ENCODE assay signal across 8 cellular contexts in the genomic region with DNA sequence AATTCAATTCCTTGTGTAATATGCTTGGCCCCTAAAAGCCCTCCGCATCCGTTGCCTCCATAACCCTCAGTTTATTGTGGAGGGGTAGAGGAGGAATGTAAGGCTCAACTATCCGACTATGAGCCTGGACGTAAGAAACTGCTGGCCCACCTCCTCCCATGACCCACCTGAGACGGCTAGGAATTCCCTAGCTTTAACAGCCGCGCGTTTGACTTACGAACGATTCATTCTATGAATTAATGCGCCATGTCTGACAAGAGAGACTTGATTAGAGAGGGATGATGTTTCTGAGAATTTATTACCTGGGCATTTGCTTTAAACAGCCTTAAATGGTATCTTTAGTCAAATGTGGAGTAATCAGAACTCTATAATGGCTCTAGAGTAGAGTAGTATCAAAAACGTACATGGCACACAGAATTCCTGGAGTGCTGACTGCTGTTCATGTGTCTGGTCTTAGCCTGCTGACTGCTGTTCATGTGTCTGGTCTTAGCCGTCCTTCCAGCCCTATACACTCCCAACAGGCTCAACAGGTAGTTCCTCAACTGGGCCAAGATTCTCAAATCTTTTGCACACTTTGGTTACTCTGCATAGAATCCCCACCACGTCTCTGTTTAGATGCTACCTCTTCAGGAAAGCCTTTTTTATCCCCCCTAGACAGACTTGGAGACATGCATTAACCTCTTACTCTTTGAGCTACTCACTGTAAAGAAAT. TPM values are rescaled to one million over a fixed set of nuclear protein-coding genes. Genes with fewer than 3 reads are reported as not detected.
DNase-seq lines count a peak whose midpoint lies in the region; ATAC-seq and TF ChIP-seq lines count a peak whose summit lies in the region.

No MANE protein-coding gene starts in this region.

- H3K4me1 Mint-ChIP-seq in activated naive CD8-positive, alpha-beta T cell treated with anti-CD3 and anti-CD28 coated beads, Interleukin-2, amount 10 ng/mL, durations not matched to agents 7 days and 5 days, result peaks cover 23% of the 10 kb centered on the region

- no peaks in the 10 kb centered on the region for H3K36me3 Mint-ChIP-seq in activated naive CD8-positive, alpha-beta T cell treated with anti-CD3 and anti-CD28 coated beads, Interleukin-2, amount 10 ng/mL, durations not matched to agents 7 days and 5 days

- intact Hi-C loops in A673 (cut with micrococcal nuclease; ENCODE audit: unreplicated experiment), result no loop called here

- TF ChIP-seq CTCF in A673 (conservative IDR thresholded peaks at IDR 0.05; ENCODE audit: low read depth, low read length) (no peak), HEK293 (tag by site-specific recombination; IDR thresholded peaks at IDR 0.05) (no peak), tibial nerve (IDR thresholded peaks at IDR 0.05) (no peak)

- no peaks in the 10 kb centered on the region for H3K9me3 ChIP-seq in A673 (ENCODE audit: low read depth, low read length, poor library complexity, severe bottlenecking)
- no peaks in the 10 kb centered on the region for H3K9me3 ChIP-seq in HEK293 (ENCODE audit: control insufficient read depth, insufficient read depth, low read depth, low read length)
- H3K9me3 ChIP-seq in tibial nerve, result no peaks in the 10 kb centered on the region

- H3K27me3 ChIP-seq in A673 (replicated peaks; ENCODE audit: insufficient read depth, low read depth, low read length, poor library complexity) (no peaks in the 10 kb centered on the region), tibial nerve (no peaks in the 10 kb centered on the region)

- H3K4me3 Mint-ChIP-seq in activated naive CD8-positive, alpha-beta T cell treated with anti-CD3 and anti-CD28 coated beads, Interleukin-2, amount 10 ng/mL, durations not matched to agents 7 days and 5 days, result peak overlapping the region; percentile 94

- no peaks in the 10 kb centered on the region for H3K27me3 Mint-ChIP-seq in activated naive CD8-positive, alpha-beta T cell treated with anti-CD3 and anti-CD28 coated beads, Interleukin-2, amount 10 ng/mL, durations not matched to agents 7 days and 5 days

- H3K4me1 ChIP-seq in A673 (ENCODE audit: insufficient read depth, low read length, poor library complexity, severe bottlenecking) (peaks cover 15% of the 10 kb centered on the region), HEK293 (ENCODE audit: control insufficient read depth, insufficient read depth, low read length) (no peaks in the 10 kb centered on the region), tibial nerve (peaks cover 0 to 43% (median 6%) of the 10 kb centered on the region in 4 donors)

- no peak for ATAC-seq in activated naive CD8-positive, alpha-beta T cell treated with anti-CD3 and anti-CD28 coated beads, Interleukin-2, amount 10 ng/mL, durations not matched to agents 7 days and 5 days (ENCODE audit: low read depth)
- ATAC-seq in GM19467 (IDR thresholded peaks at IDR 0.05; ENCODE audit: unreplicated experiment), result no peak

- H3K36me3 ChIP-seq in A673 (ENCODE audit: insufficient read depth, low read length, poor library complexity, severe bottlenecking) (peaks cover 3% of the 10 kb centered on the region), HEK293 (ENCODE audit: control insufficient read depth in 2 of 2, insufficient read depth in 1 of 2, low read length in 2 of 2) (no peaks in the 10 kb centered on the region; a peak in 1 of 3 replicates), tibial nerve (peaks cover 0 to 2% (median 0%) of the 10 kb centered on the region in 3 donors)

- 58 to 65% methylated on average over 14 of the region's 14 CpGs for WGBS in tibial nerve, 2 donors

- POLR2A ChIA-PET in A673 (lab: Charles Lee; ENCODE audit: low non-redundant PET), result no interaction called here
- POLR2A ChIA-PET in HEK293 (lab: Yijun Ruan, JAX), result no interaction called here
- POLR2A ChIA-PET in activated naive CD8-positive, alpha-beta T cell treated with anti-CD3 and anti-CD28 coated beads, Interleukin-2, amount 10 ng/mL, durations not matched to agents 7 days and 5 days (lab: Charles Lee), result no interaction called here

- DNase-seq in A673 (ENCODE audit: low spot score), result no peak
- DNase-seq in activated naive CD8-positive, alpha-beta T cell treated with anti-CD3 and anti-CD28 coated beads, Interleukin-2, amount 10 ng/mL, durations not matched to agents 7 days and 5 days, result no peak
- DNase-seq in left kidney (ENCODE audit: low read depth, low spot score), result peak; percentile 71
- no peak for DNase-seq in tibial nerve (ENCODE audit: low spot score in 2 of 2)
- no peak for DNase-seq in NCI-H2196 treated with DMSO at 0.1 percent for 48 hours (lab: John Stamatoyannopoulos, UW; ENCODE audit: unreplicated experiment)
- no peak for DNase-seq in stimulated activated CD4-positive, alpha-beta T cell treated with anti-CD3 and anti-CD28 coated beads, Interleukin-2, amount 100 ng/mL, for 24 hours

- no peak for TF ChIP-seq EP300 in tibial nerve (IDR thresholded peaks at IDR 0.05)

- no peaks in the 10 kb centered on the region for H3K9me3 Mint-ChIP-seq in activated naive CD8-positive, alpha-beta T cell treated with anti-CD3 and anti-CD28 coated beads, Interleukin-2, amount 10 ng/mL, durations not matched to agents 7 days and 5 days

- H3K4me3 ChIP-seq in A673 (ENCODE audit: low read depth, low read length, poor library complexity, severe bottlenecking) (peak overlapping the region; percentile 91), HEK293 (ENCODE audit: low read depth, low read length) (peak overlapping the region; percentile 54), tibial nerve (peak overlapping the region; percentile 54 to 99 (median 84))

- peak overlapping the region; percentile 84 for H3K27ac Mint-ChIP-seq in activated naive CD8-positive, alpha-beta T cell treated with anti-CD3 and anti-CD28 coated beads, Interleukin-2, amount 10 ng/mL, durations not matched to agents 7 days and 5 days

- H3K27ac ChIP-seq in A673 (ENCODE audit: low read depth, low read length, poor library complexity, severe bottlenecking) (peak overlapping the region; percentile 86), HEK293 (ENCODE audit: extremely low read depth, low read depth, low read length) (peak overlapping the region; percentile 0; the same call in 1 of the 2 replicates), tibial nerve (peak overlapping the region; percentile 80 to 92 (median 86))

- no peak for TF ChIP-seq POLR2A in tibial nerve (IDR thresholded peaks at IDR 0.05)

- CTCF ChIA-PET in A673 (lab: Charles Lee), result no interaction called here
- CTCF ChIA-PET in HEK293 (lab: Yijun Ruan, JAX), result interaction anchor here (2.4 kb wide), 1 partner anchor 12 kb away, joined by 17 read pairs; no protein-coding TSS in a partner anchor

- TSS peak; percentile 98 for BruUV-seq in A673 (replicated peaks; lab: Mats Ljungman, UMichigan)

TF ChIP-seq in HEK293, 187 proteins besides CTCF, POLR2A, EP300 and RAD21:
- peak; percentile 93 for TF ChIP-seq SCRT2 (tag by site-specific recombination; IDR thresholded peaks at IDR 0.05)
- TF ChIP-seq, protein P1, sequence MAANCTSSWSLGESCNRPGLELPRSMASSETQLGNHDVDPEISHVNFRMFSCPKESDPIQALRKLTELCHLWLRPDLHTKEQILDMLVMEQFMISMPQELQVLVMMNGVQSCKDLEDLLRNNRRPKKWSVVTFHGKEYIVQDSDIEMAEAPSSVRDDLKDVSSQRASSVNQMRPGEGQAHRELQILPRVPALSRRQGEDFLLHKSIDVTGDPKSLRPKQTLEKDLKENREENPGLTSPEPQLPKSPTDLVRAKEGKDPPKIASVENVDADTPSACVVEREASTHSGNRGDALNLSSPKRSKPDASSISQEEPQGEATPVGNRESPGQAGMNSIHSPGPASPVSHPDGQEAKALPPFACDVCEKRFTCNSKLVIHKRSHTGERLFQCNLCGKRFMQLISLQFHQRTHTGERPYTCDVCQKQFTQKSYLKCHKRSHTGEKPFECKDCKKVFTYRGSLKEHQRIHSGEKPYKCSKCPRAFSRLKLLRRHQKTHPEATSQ (tag by site-specific recombination; IDR thresholded peaks at IDR 0.05), result no peak
- TF ChIP-seq MEIS1 (CRISPR knock-in tag; IDR thresholded peaks at IDR 0.05; ENCODE audit: borderline replicate concordance), result no peak
- TF ChIP-seq, protein P2, sequence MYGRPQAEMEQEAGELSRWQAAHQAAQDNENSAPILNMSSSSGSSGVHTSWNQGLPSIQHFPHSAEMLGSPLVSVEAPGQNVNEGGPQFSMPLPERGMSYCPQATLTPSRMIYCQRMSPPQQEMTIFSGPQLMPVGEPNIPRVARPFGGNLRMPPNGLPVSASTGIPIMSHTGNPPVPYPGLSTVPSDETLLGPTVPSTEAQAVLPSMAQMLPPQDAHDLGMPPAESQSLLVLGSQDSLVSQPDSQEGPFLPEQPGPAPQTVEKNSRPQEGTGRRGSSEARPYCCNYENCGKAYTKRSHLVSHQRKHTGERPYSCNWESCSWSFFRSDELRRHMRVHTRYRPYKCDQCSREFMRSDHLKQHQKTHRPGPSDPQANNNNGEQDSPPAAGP (tag by site-specific recombination; IDR thresholded peaks at IDR 0.05), result no peak
- no peak for TF ChIP-seq ZSCAN16 (tag by site-specific recombination; IDR thresholded peaks at IDR 0.05)
- TF ChIP-seq SCRT1 (tag by site-specific recombination; IDR thresholded peaks at IDR 0.05; ENCODE audit: borderline replicate concordance), result peak; percentile 76; the same call in 1 of the 2 replicates

RNA-seq across cellular contexts. Expression of a gene that starts 0.9 kb away (rescaled TPM):
- total RNA-seq in A673 (2021) (53.0 and 56.9 TPM in 2 replicates), tibial nerve (10 to 100 TPM; 15.5 to 30.0 (median 22.1) TPM)
- total RNA-seq in activated naive CD8-positive, alpha-beta T cell treated with anti-CD3 and anti-CD28 coated beads, Interleukin-2, amount 10 ng/mL, durations not matched to agents 7 days and 5 days, result 10 to 100 TPM; 20.8 to 22.4 TPM

RNA-seq across cellular contexts. Expression of a gene that starts 49.3 kb away (rescaled TPM):
- total RNA-seq in A673 (2021) (54.3 and 65.4 TPM in 2 replicates), tibial nerve (10 to 100 TPM; 32.0 to 48.1 (median 40.9) TPM)
- total RNA-seq in activated naive CD8-positive, alpha-beta T cell treated with anti-CD3 and anti-CD28 coated beads, Interleukin-2, amount 10 ng/mL, durations not matched to agents 7 days and 5 days, result 10 to 100 TPM; 32.9 to 33.0 TPM

Comparison
In these comparisons a context has a peak if more than half of its experiments do, and no peak if none do; other contexts are left out.
1. H3K27ac ChIP-seq: peak in every context shown above with its lines; median percentile 86 in A673; 86 in tibial nerve; 0 in HEK293.